ENCODE assay signal across 8 cellular contexts in genomic region chr1:202456497-202457169, GRCh38.
DNase-seq lines count a peak whose midpoint lies in the region; ATAC-seq, FAIRE-seq and TF ChIP-seq lines count a peak whose summit lies in the region.
"Not testable (repeated sequence)": the region's sequence is repeated elsewhere in the genome, so short reads cannot be mapped to it uniquely, and the experiment has no call there.

No MANE protein-coding gene starts in this region.

- not testable (repeated sequence) for H3K9ac ChIP-seq in MM.1S (ENCODE audit: low read length); mesendoderm (ENCODE audit: low read length)

- not testable (repeated sequence) for H2BK15ac ChIP-seq in mesendoderm (replicated peaks; ENCODE audit: low read depth)

- H4K20me1 ChIP-seq in MM.1S (ENCODE audit: insufficient read depth, low read length), result not testable (repeated sequence)

- H2AK5ac ChIP-seq in mesendoderm (ENCODE audit: low read length), result not testable (repeated sequence)

- peak; percentile 71 for DNase-seq in AG08396 (ENCODE audit: low spot score)
- peak; percentile 73 for DNase-seq in HCEC 1CT
- peak; percentile 49 for DNase-seq in MM.1S
- DNase-seq in activated T-cell treated with anti-CD3 and anti-CD28 coated beads, Interleukin-2, amount 50 U/mL, for 72 hours, result not testable (repeated sequence)
- DNase-seq in bronchial epithelial cell (ENCODE audit: low read depth), result peak; percentile 50
- DNase-seq in fibroblast of pulmonary artery (ENCODE audit: low read depth), result peak; percentile 58
- DNase-seq in mesendoderm, result peak; percentile 11
- peak; percentile 6 for DNase-seq in smooth muscle cell of the brain vasculature (ENCODE audit: low read depth, low spot score)

- FAIRE-seq in bronchial epithelial cell (lab: Jason Lieb, UNC), result not testable (repeated sequence)

- H2BK5ac ChIP-seq in mesendoderm (ENCODE audit: low read length), result not testable (repeated sequence)

- H3K79me1 ChIP-seq in mesendoderm (ENCODE audit: low read length), result not testable (repeated sequence)

- not testable (repeated sequence) for H3K56ac ChIP-seq in mesendoderm (ENCODE audit: low read length)

- not testable (repeated sequence) for H3K4me3 ChIP-seq in MM.1S (ENCODE audit: low read length); bronchial epithelial cell (ENCODE audit: low read depth, low read length); fibroblast of pulmonary artery (replicated peaks; ENCODE audit: low read depth, low read length); mesendoderm (ENCODE audit: low read length)

- not testable (repeated sequence) for H2AFZ ChIP-seq in MM.1S (ENCODE audit: low read length)

- peak overlapping the region; percentile 34; the same call in 1 of the 2 replicates for H3K27ac ChIP-seq in MM.1S (ENCODE audit: low read length)
- not testable (repeated sequence) for H3K27ac ChIP-seq in mesendoderm (ENCODE audit: low read depth, low read length)

- peak; percentile 36 to 43 for ATAC-seq in activated T-cell treated with anti-CD3 and anti-CD28 coated beads, Interleukin-2, amount 50 U/mL, for 72 hours (replicated peaks in 1 of 2)

- not testable (repeated sequence) for H3K9me3 Mint-ChIP-seq in activated T-cell treated with anti-CD3 and anti-CD28 coated beads, Interleukin-2, amount 50 U/mL, for 72 hours

- H3F3A ChIP-seq in MM.1S (ENCODE audit: insufficient read depth, low read length), result peaks cover 20% of the 10 kb centered on the region

- not testable (repeated sequence) for H3K36me3 Mint-ChIP-seq in activated T-cell treated with anti-CD3 and anti-CD28 coated beads, Interleukin-2, amount 50 U/mL, for 72 hours (ENCODE audit: insufficient read depth in 2 of 2)

- not testable (repeated sequence) for H3K23ac ChIP-seq in mesendoderm (ENCODE audit: low read length)

- TF ChIP-seq CTCF in MM.1S (IDR thresholded peaks at IDR 0.05; ENCODE audit: low read length); bronchial epithelial cell (IDR thresholded peaks at IDR 0.05; ENCODE audit: insufficient read depth, low read length, severe bottlenecking); fibroblast of pulmonary artery (IDR thresholded peaks at IDR 0.05; ENCODE audit: low read length, missing control alignments): not testable (repeated sequence)

- not testable (repeated sequence) for H3K27me3 Mint-ChIP-seq in activated T-cell treated with anti-CD3 and anti-CD28 coated beads, Interleukin-2, amount 50 U/mL, for 72 hours (ENCODE audit: low read depth)

- not testable (repeated sequence) for H3K9me3 ChIP-seq in MM.1S (replicated peaks; ENCODE audit: insufficient read depth, low read length)

- peak overlapping the region; percentile 15; the same call in 1 of the 2 replicates for H3K4me2 ChIP-seq in MM.1S (ENCODE audit: low read depth, low read length)
- not testable (repeated sequence) for H3K4me2 ChIP-seq in mesendoderm (ENCODE audit: low read length)

- H4K5ac ChIP-seq in mesendoderm (ENCODE audit: low read length), result not testable (repeated sequence)

- not testable (repeated sequence) for H3K27me3 ChIP-seq in MM.1S (replicated peaks; ENCODE audit: insufficient read depth, low read length); bronchial epithelial cell (ENCODE audit: control insufficient read depth, insufficient read depth, low read length); mesendoderm (ENCODE audit: insufficient read depth, low read length, poor library complexity)

- H3K4me1 Mint-ChIP-seq in activated T-cell treated with anti-CD3 and anti-CD28 coated beads, Interleukin-2, amount 50 U/mL, for 72 hours (ENCODE audit: low read depth), result peaks cover 14% of the 10 kb centered on the region

- peak overlapping the region in 1 of 2 donors; percentile 37 for H3K4me3 Mint-ChIP-seq in activated T-cell treated with anti-CD3 and anti-CD28 coated beads, Interleukin-2, amount 50 U/mL, for 72 hours

- H3K9me2 ChIP-seq in MM.1S (replicated peaks; ENCODE audit: insufficient read depth, low read length), result not testable (repeated sequence)

- H3K18ac ChIP-seq in mesendoderm (ENCODE audit: low read length), result not testable (repeated sequence)

- not testable (repeated sequence) for H3K27ac Mint-ChIP-seq in activated T-cell treated with anti-CD3 and anti-CD28 coated beads, Interleukin-2, amount 50 U/mL, for 72 hours

- not testable (repeated sequence) for H4K8ac ChIP-seq in mesendoderm (ENCODE audit: low read depth, low read length)

- H3K4ac ChIP-seq in mesendoderm (ENCODE audit: low read depth, low read length), result not testable (repeated sequence)

- no CpG with 5 or more reads among the region's 5 CpGs for WGBS in mesendoderm (ENCODE audit: extremely low coverage, insufficient coverage, low lambda C conversion rate)

- not testable (repeated sequence) for H2BK120ac ChIP-seq in mesendoderm (ENCODE audit: low read depth, low read length)

- H3K4me1 ChIP-seq in MM.1S (ENCODE audit: low read length), result peaks cover 42% of the 10 kb centered on the region
- H3K4me1 ChIP-seq in mesendoderm (ENCODE audit: control insufficient read depth, low read depth, low read length), result not testable (repeated sequence)

- H3K36me3 ChIP-seq in MM.1S (replicated peaks; ENCODE audit: insufficient read depth, low read length); bronchial epithelial cell (ENCODE audit: control insufficient read depth, insufficient read depth, low read length); mesendoderm (ENCODE audit: control insufficient read depth, insufficient read depth, low read length): not testable (repeated sequence)

- H3K79me2 ChIP-seq in MM.1S (ENCODE audit: low read length); mesendoderm (ENCODE audit: control insufficient read depth, insufficient read depth, low read length): not testable (repeated sequence)
